In the genomic region with DNA sequence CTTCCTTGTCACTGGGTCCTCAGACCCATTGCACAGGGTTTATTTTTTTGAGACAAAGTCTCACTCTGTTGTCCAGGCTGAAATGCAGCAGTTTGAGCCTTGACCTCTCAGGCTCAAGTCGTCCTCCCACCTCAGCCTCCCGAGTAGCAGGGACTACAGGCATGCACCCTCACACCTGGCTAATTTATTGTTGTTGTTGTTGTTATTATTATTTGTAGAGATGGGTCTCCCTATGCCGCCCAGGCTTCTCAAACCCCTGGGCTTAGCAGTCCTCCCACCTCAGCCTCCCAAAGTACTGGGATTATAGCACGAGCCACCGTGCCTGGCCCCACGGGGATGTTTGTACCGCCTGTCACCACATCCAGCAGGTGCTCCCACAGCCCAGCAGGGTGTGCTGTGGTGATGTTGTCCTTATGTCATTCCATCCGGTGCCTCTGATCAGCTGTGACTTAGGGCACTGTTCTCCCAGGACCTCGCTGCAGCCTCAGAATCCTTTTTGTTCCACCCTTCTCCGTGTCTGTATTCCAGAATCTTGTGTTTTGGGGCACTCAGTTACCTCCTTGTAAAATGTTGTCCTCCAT, we compare ENCODE assay signal across 9 cellular contexts.
DNase-seq lines count a peak whose midpoint lies in the region; ATAC-seq, FAIRE-seq and TF ChIP-seq lines count a peak whose summit lies in the region.
"Had no signal": no experiment of that assay in that cellular context is flagged by ENCODE, and none has a peak within 500 bp of the region (broad histone marks: within the 10 kb centered on the region; RNA-seq: fewer than 3 reads in every experiment).

No MANE protein-coding gene starts in this region.

- H3K79me1 ChIP-seq in mesendoderm (ENCODE audit: low read length) = no peaks in the 10 kb centered on the region

- no peak overlapping the region for H3K4me3 ChIP-seq in mesendoderm (ENCODE audit: low read length)
- H3K4me3 ChIP-seq in tibial artery = no peak overlapping the region
- H3K4me3 ChIP-seq: thyroid gland had no signal

- no peak overlapping the region for H3K4me2 ChIP-seq in mesendoderm (ENCODE audit: low read length)

- H3K4me3 Mint-ChIP-seq in activated T-helper 17 cell treated with anti-CD3 and anti-CD28 coated beads, Interleukin-2, amount 50 U/mL, for 72 hours = no peak overlapping the region
- no peak overlapping the region for H3K4me3 Mint-ChIP-seq in activated T-cell treated with anti-CD3 and anti-CD28 coated beads, Interleukin-2, amount 50 U/mL, for 4 hours

- H3K56ac ChIP-seq in mesendoderm (ENCODE audit: low read length) = no peak overlapping the region

- H2AK5ac ChIP-seq in mesendoderm (ENCODE audit: low read length) = no peak overlapping the region

- H3K9me3 Mint-ChIP-seq in activated T-helper 17 cell treated with anti-CD3 and anti-CD28 coated beads, Interleukin-2, amount 50 U/mL, for 72 hours = peaks cover 6% of the 10 kb centered on the region
- peaks cover 3% of the 10 kb centered on the region for H3K9me3 Mint-ChIP-seq in activated T-cell treated with anti-CD3 and anti-CD28 coated beads, Interleukin-2, amount 50 U/mL, for 4 hours

- no peak overlapping the region for H3K27ac Mint-ChIP-seq in activated T-helper 17 cell treated with anti-CD3 and anti-CD28 coated beads, Interleukin-2, amount 50 U/mL, for 72 hours

- H3K27me3 ChIP-seq in mesendoderm (ENCODE audit: insufficient read depth, low read length, poor library complexity) (no peaks in the 10 kb centered on the region), tibial artery (peaks cover 0 to 11% of the 10 kb centered on the region in 2 donors)
- H3K27me3 ChIP-seq: thyroid gland had no signal

- H2BK5ac ChIP-seq in mesendoderm (ENCODE audit: low read length) = no peak overlapping the region

- H3K27ac ChIP-seq in mesendoderm (ENCODE audit: low read depth, low read length) (no peak overlapping the region), tibial artery (no peak overlapping the region)
- H3K27ac ChIP-seq: thyroid gland had no signal

- no peaks in the 10 kb centered on the region for H3K9me3 ChIP-seq in tibial artery
- H3K9me3 ChIP-seq: thyroid gland had no signal

- H3K9ac ChIP-seq in mesendoderm (ENCODE audit: low read length) = no peak overlapping the region

- no peak overlapping the region for H2BK15ac ChIP-seq in mesendoderm (replicated peaks; ENCODE audit: low read depth)

- H3K4me1 Mint-ChIP-seq in activated T-helper 17 cell treated with anti-CD3 and anti-CD28 coated beads, Interleukin-2, amount 50 U/mL, for 72 hours = no peaks in the 10 kb centered on the region
- no peaks in the 10 kb centered on the region for H3K4me1 Mint-ChIP-seq in activated T-cell treated with anti-CD3 and anti-CD28 coated beads, Interleukin-2, amount 50 U/mL, for 4 hours (ENCODE audit: low read depth)

- H2BK120ac ChIP-seq in mesendoderm (ENCODE audit: low read depth, low read length) = no peak overlapping the region

- ATAC-seq in HG03521 (IDR thresholded peaks at IDR 0.05; ENCODE audit: unreplicated experiment) = peak; percentile 92
- peak; percentile 46 for ATAC-seq in activated T-helper 17 cell treated with anti-CD3 and anti-CD28 coated beads, Interleukin-2, amount 50 U/mL, for 72 hours (replicated peaks)
- ATAC-seq in activated T-cell treated with anti-CD3 and anti-CD28 coated beads, Interleukin-2, amount 50 U/mL, for 4 hours = no peak

- DNase-seq in D341Med (ENCODE audit: low spot score) (peak; percentile 36), GM19239 (ENCODE audit: insufficient read length, low spot score) (peak; percentile 12), mesendoderm (peak; percentile 86), tibial artery (no peak), NCI-H446 (lab: John Stamatoyannopoulos, UW) (no peak)
- no peak for DNase-seq in activated T-cell treated with anti-CD3 and anti-CD28 coated beads, Interleukin-2, amount 50 U/mL, for 4 hours

- no peak for TF ChIP-seq CTCF in tibial artery (IDR thresholded peaks at IDR 0.05)

- intact Hi-C loops in tibial artery (cut with DNase I; ENCODE audit: low total_unique reads) = no loop called here

- no peak overlapping the region for H3K23ac ChIP-seq in mesendoderm (ENCODE audit: low read length)

- peaks cover 23% of the 10 kb centered on the region for H3K27me3 Mint-ChIP-seq in activated T-helper 17 cell treated with anti-CD3 and anti-CD28 coated beads, Interleukin-2, amount 50 U/mL, for 72 hours
- H3K27me3 Mint-ChIP-seq in activated T-cell treated with anti-CD3 and anti-CD28 coated beads, Interleukin-2, amount 50 U/mL, for 4 hours (ENCODE audit: low read depth) = peaks cover 15% of the 10 kb centered on the region

- H3K4me1 ChIP-seq in mesendoderm (ENCODE audit: control insufficient read depth, low read depth, low read length) = no peaks in the 10 kb centered on the region
- H3K4me1 ChIP-seq in tibial artery = peaks cover 0 to 5% (median 0%) of the 10 kb centered on the region in 4 donors
- H3K4me1 ChIP-seq: thyroid gland had no signal

- no peak overlapping the region for H3K4ac ChIP-seq in mesendoderm (ENCODE audit: low read depth, low read length)

- H3K36me3 Mint-ChIP-seq in activated T-helper 17 cell treated with anti-CD3 and anti-CD28 coated beads, Interleukin-2, amount 50 U/mL, for 72 hours (ENCODE audit: low read depth) = no peaks in the 10 kb centered on the region
- no peaks in the 10 kb centered on the region for H3K36me3 Mint-ChIP-seq in activated T-cell treated with anti-CD3 and anti-CD28 coated beads, Interleukin-2, amount 50 U/mL, for 4 hours (ENCODE audit: insufficient read depth)

- no peak overlapping the region for H4K8ac ChIP-seq in mesendoderm (ENCODE audit: low read depth, low read length)

- no CpG with 5 or more reads among the region's 10 CpGs for WGBS in mesendoderm (ENCODE audit: extremely low coverage, insufficient coverage, low lambda C conversion rate)

- no peak overlapping the region for H3K18ac ChIP-seq in mesendoderm (ENCODE audit: low read length)

- no peaks in the 10 kb centered on the region for H3K36me3 ChIP-seq in mesendoderm (ENCODE audit: control insufficient read depth, insufficient read depth, low read length)
- H3K36me3 ChIP-seq in tibial artery = no peaks in the 10 kb centered on the region
- H3K36me3 ChIP-seq: thyroid gland had no signal

- no peak for FAIRE-seq in GM19239 (lab: Jason Lieb, UNC)

- no peak overlapping the region for H4K5ac ChIP-seq in mesendoderm (ENCODE audit: low read length)

- H3K79me2 ChIP-seq in mesendoderm (ENCODE audit: control insufficient read depth, insufficient read depth, low read length) = no peaks in the 10 kb centered on the region

Comparison
In these comparisons a context has a peak if more than half of its experiments do, and no peak if none do; other contexts are left out.
1. DNase-seq: peak in D341Med (single experiment), GM19239 (single experiment) and mesendoderm (single experiment); none in tibial artery (0 of 2), activated T-cell treated with anti-CD3 and anti-CD28 coated beads, Interleukin-2, amount 50 U/mL, for 4 hours (single experiment) and NCI-H446 (0 of 2).
2. ATAC-seq: peak in HG03521 (single experiment) and activated T-helper 17 cell treated with anti-CD3 and anti-CD28 coated beads, Interleukin-2, amount 50 U/mL, for 72 hours (single experiment); none in activated T-cell treated with anti-CD3 and anti-CD28 coated beads, Interleukin-2, amount 50 U/mL, for 4 hours (0 of 2).